Comparison of ENCODE assay signal across 24 cellular contexts in the genomic region with DNA sequence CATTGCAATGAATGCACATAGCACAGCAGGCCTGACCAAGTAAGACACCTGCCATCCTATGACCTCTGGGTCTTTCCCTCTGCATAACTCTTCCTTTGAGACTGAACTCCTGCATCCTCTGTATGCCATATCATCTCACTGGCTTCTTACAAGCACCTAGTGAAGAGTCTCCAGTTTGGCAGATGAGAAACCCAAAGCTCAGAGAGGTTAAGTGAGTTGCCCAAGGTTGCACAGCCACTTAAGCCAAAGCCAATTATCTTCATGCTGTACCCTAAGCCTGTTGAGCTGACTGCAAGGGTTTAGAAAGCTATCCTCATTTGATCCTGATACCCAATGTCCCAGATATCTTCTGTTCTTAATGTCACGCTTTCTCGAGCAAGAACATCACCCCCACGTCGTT. TPM values are rescaled to one million over a fixed set of nuclear protein-coding genes. Genes with fewer than 3 reads are reported as not detected.
DNase-seq lines count a peak whose midpoint lies in the region; ATAC-seq, FAIRE-seq and TF ChIP-seq lines count a peak whose summit lies in the region.
"Had no signal": no experiment of that assay in that cellular context is flagged by ENCODE, and none has a peak within 500 bp of the region (broad histone marks: within the 10 kb centered on the region; RNA-seq: fewer than 3 reads in every experiment).

No MANE protein-coding gene starts in this region.

- 98% methylated on average over 4 of the region's 4 CpGs for WGBS in HepG2 (ENCODE audit: low lambda C conversion rate)
- WGBS in right lobe of liver (ENCODE audit: insufficient coverage, low coverage, low lambda C conversion rate, missing lambda C conversion rate) = 82% methylated on average over 3 of the region's 4 CpGs

- H3K36me3 ChIP-seq in HepG2 (replicated peaks in 1 of 2; ENCODE audit: control insufficient read depth in 1 of 2, insufficient read depth in 2 of 2, low read length in 2 of 2) (peaks cover 24 to 70% of the 10 kb centered on the region in 2 experiments), right lobe of liver (peaks cover 0 to 62% (median 24%) of the 10 kb centered on the region in 4 donors)
- H3K36me3 ChIP-seq: BE2C, HAP-1 had no signal

- no TSS peak for BruUV-seq in HepG2 (replicated peaks; lab: Mats Ljungman, UMichigan)

- H3K27ac ChIP-seq in HepG2 (ENCODE audit: extremely low read length, insufficient read depth, low read length) = no peak overlapping the region
- no peak overlapping the region for H3K27ac ChIP-seq in right lobe of liver
- H3K27ac ChIP-seq: A549; BLaER1 treated with 17β-estradiol and CSF1 and Interleukin-3, amounts not matched to agents 10 nM and 100 nM had no signal

- CTCF ChIA-PET in HepG2 (lab: Yijun Ruan, JAX; ENCODE audit: low intra/inter-chr PET ratio, low total read pairs) = no interaction called here

- DNase-seq in HepG2 (ENCODE audit: low spot score) (no peak), right lobe of liver (no peak), urothelium cell line (ENCODE audit: low spot score) (no peak), T-helper 9 cell (no peak), T1000 (lab: John Stamatoyannopoulos, UW) (no peak)
- no peak for DNase-seq in central memory CD8-positive, alpha-beta T cell (ENCODE audit: low spot score in 2 of 2)
- DNase-seq: 8988T; ACHN; AML-193; BE2C; CD4-positive, alpha-beta T cell; CD8-positive, alpha-beta memory T cell; DMS 273 treated with DMSO at 0.1 percent for 48 hours; DMS79; EL; GDM1 had no signal

- in situ Hi-C loops in HepG2 (cut with HindIII; ENCODE audit: extremely low pct_ligation_motif_present, low pct_unique_long_range_greater_than_20kb) = no loop called here

- FAIRE-seq in HepG2 (lab: Jason Lieb, UNC) (no peak), urothelium cell line (lab: Jason Lieb, UNC) (peak; percentile 55)
- FAIRE-seq: A549, D721Med, GM12878, H54 had no signal

- peaks cover 6% of the 10 kb centered on the region for H3K36me3 Mint-ChIP-seq in central memory CD8-positive, alpha-beta T cell (ENCODE audit: insufficient read depth)

- peak overlapping the region; percentile 38 for H3K27ac Mint-ChIP-seq in central memory CD8-positive, alpha-beta T cell (ENCODE audit: low read depth)
- H3K27ac Mint-ChIP-seq: CD4-positive, alpha-beta T cell; GM23338 had no signal

- no peaks in the 10 kb centered on the region for H3K4me1 Mint-ChIP-seq in central memory CD8-positive, alpha-beta T cell
- H3K4me1 Mint-ChIP-seq: CD14-positive monocyte; CD8-positive, alpha-beta memory T cell had no signal

- no peaks in the 10 kb centered on the region for H3K27me3 ChIP-seq in HepG2 (ENCODE audit: control insufficient read depth in 1 of 2, insufficient read depth in 2 of 2, low read length in 2 of 2)
- no peaks in the 10 kb centered on the region for H3K27me3 ChIP-seq in right lobe of liver
- H3K27me3 ChIP-seq: BE2C; BLaER1 treated with 17β-estradiol and CSF1 and Interleukin-3, amounts not matched to agents 10 nM and 100 nM had no signal

- TF ChIP-seq POLR2A in HepG2 (IDR thresholded peaks at IDR 0.05; ENCODE audit: insufficient read depth in 1 of 2, low read depth in 2 of 2, low read length in 2 of 2) (no peak), right lobe of liver (IDR thresholded peaks at IDR 0.05) (no peak)

- H2AFZ ChIP-seq in HepG2 (ENCODE audit: low read length) = no peak overlapping the region
- H2AFZ ChIP-seq: GM23338 had no signal

- ATAC-seq in HepG2 = no peak
- ATAC-seq in right lobe of liver = no peak
- ATAC-seq in central memory CD8-positive, alpha-beta T cell (replicated peaks; ENCODE audit: extremely low read depth, poor library complexity, severe bottlenecking) = no peak
- ATAC-seq: A549, GM12878, GM23338 had no signal

- intact Hi-C loops in HepG2 (cut with micrococcal nuclease; ENCODE audit: unreplicated experiment) = no loop called here
- intact Hi-C loops in right lobe of liver (cut with DNase I) = no loop called here

- TF ChIP-seq CTCF in HepG2 (CRISPR knock-in tag; IDR thresholded peaks at IDR 0.05) (no peak), right lobe of liver (IDR thresholded peaks at IDR 0.05) (no peak)

- H3K9me3 Mint-ChIP-seq in central memory CD8-positive, alpha-beta T cell = no peaks in the 10 kb centered on the region
- H3K9me3 Mint-ChIP-seq: CD4-positive, alpha-beta T cell; CD8-positive, alpha-beta memory T cell; GM23338 had no signal

- H3K4me1 ChIP-seq in HepG2 (ENCODE audit: insufficient read depth, low read length) (no peaks in the 10 kb centered on the region), right lobe of liver (no peaks in the 10 kb centered on the region)
- H3K4me1 ChIP-seq: A549 had no signal

- H4K20me1 ChIP-seq in HepG2 (ENCODE audit: insufficient read depth, low read length) = no peaks in the 10 kb centered on the region
- H4K20me1 ChIP-seq: BLaER1 treated with 17β-estradiol and CSF1 and Interleukin-3, amounts not matched to agents 10 nM and 100 nM had no signal

- H3K9me3 ChIP-seq in HepG2 (ENCODE audit: low read length) = no peaks in the 10 kb centered on the region
- no peaks in the 10 kb centered on the region for H3K9me3 ChIP-seq in right lobe of liver
- H3K9me3 ChIP-seq: A549; BE2C; BLaER1 treated with 17β-estradiol and CSF1 and Interleukin-3, amounts not matched to agents 10 nM and 100 nM; HAP-1 had no signal

- H3K79me2 ChIP-seq in HepG2 (ENCODE audit: insufficient read depth, low read length) = no peaks in the 10 kb centered on the region

- no peak overlapping the region for H3K4me3 Mint-ChIP-seq in central memory CD8-positive, alpha-beta T cell
- H3K4me3 Mint-ChIP-seq: CD14-positive monocyte; CD4-positive, alpha-beta T cell; CD8-positive, alpha-beta memory T cell; GM23338 had no signal

- no peaks in the 10 kb centered on the region for H3K27me3 Mint-ChIP-seq in central memory CD8-positive, alpha-beta T cell
- H3K27me3 Mint-ChIP-seq: CD4-positive, alpha-beta T cell; CD8-positive, alpha-beta memory T cell had no signal

- no peak overlapping the region for H3K9ac ChIP-seq in HepG2 (ENCODE audit: insufficient read depth, low read depth, low read length)
- H3K9ac ChIP-seq: BLaER1 treated with 17β-estradiol and CSF1 and Interleukin-3, amounts not matched to agents 10 nM and 100 nM had no signal

- no peak for TF ChIP-seq EP300 in HepG2 (IDR thresholded peaks at IDR 0.05; ENCODE audit: low read depth in 2 of 2, low read length in 2 of 2)
- no peak for TF ChIP-seq EP300 in HepG2 (CRISPR knock-in tag; IDR thresholded peaks at IDR 0.05; ENCODE audit: borderline replicate concordance)

- H3K4me2 ChIP-seq in HepG2 (ENCODE audit: low read depth, low read length) = no peak overlapping the region
- H3K4me2 ChIP-seq: A549; BLaER1 treated with 17β-estradiol and CSF1 and Interleukin-3, amounts not matched to agents 10 nM and 100 nM; GM23338 had no signal

- no peak overlapping the region for H3K4me3 ChIP-seq in HepG2 (replicated peaks in 1 of 3; ENCODE audit: insufficient read depth in 1 of 3, low read depth in 2 of 3, low read length in 3 of 3)
- no peak overlapping the region for H3K4me3 ChIP-seq in right lobe of liver
- H3K4me3 ChIP-seq: A549; BLaER1 treated with 17β-estradiol and CSF1 and Interleukin-3, amounts not matched to agents 10 nM and 100 nM; GM12878; GM23338; HAP-1 had no signal

- no peak for TF ChIP-seq RAD21 in HepG2 (CRISPR knock-in tag; IDR thresholded peaks at IDR 0.05)

- POLR2A ChIA-PET in HepG2 (lab: Yijun Ruan, JAX) = no interaction called here

RNA-seq across cellular contexts. Expression of gene TMEM186, which starts 35.2 kb away (rescaled TPM):
- total RNA-seq in HepG2 (2016; rRNA removed; fragmentation: Illumina TruSeq; extraction: Trizol) (19.2 and 19.3 TPM in 2 replicates), right lobe of liver (1 to 10 TPM; 5.0 to 9.4 (median 6.9) TPM)
- total RNA-seq in HepG2 (2016; cell fraction: cytosol; rRNA removed; fragmentation: Illumina TruSeq; extraction: Trizol; ENCODE audit: low read depth) = 4.9 and 5.3 TPM in 2 replicates
- total RNA-seq in HepG2 (2016; cell fraction: insoluble cytoplasmic fraction; rRNA removed; fragmentation: Illumina TruSeq; extraction: Trizol) = 18.1 and 21.2 TPM in 2 replicates
- 9.4 TPM in 2 replicates for total RNA-seq in HepG2 (2016; cell fraction: membrane; rRNA removed; fragmentation: Illumina TruSeq; extraction: Trizol)
- 10.8 and 14.1 TPM in 2 replicates for total RNA-seq in HepG2 (2016; cell fraction: nucleus; rRNA removed; fragmentation: Illumina TruSeq; extraction: Trizol)
- polyA plus RNA-seq in HepG2 (2011; rRNA removed) = 16.2 and 16.6 TPM in 2 replicates
- 17.9 and 19.7 TPM in 2 replicates for polyA plus RNA-seq in HepG2 (2011; cell fraction: cytosol; rRNA removed)
- polyA plus RNA-seq in HepG2 (2011; cell fraction: nucleus; rRNA removed) = 7.4 and 11.7 TPM in 2 replicates
- 19.9 and 20.0 TPM in 2 replicates for polyA plus RNA-seq in HepG2 (2012)
- polyA plus RNA-seq in HepG2 (2016; cell fraction: cytosol; fragmentation: Illumina TruSeq; extraction: Trizol; ENCODE audit: low read depth) = 4.0 and 4.6 TPM in 2 replicates
- polyA plus RNA-seq in HepG2 (2016; cell fraction: insoluble cytoplasmic fraction; fragmentation: Illumina TruSeq; extraction: Trizol; ENCODE audit: low read depth) = 23.9 and 26.4 TPM in 2 replicates
- 8.6 and 8.7 TPM in 2 replicates for polyA plus RNA-seq in HepG2 (2016; cell fraction: membrane; fragmentation: Illumina TruSeq; extraction: Trizol; ENCODE audit: low read depth)
- 25.3 and 26.3 TPM in 2 replicates for polyA plus RNA-seq in HepG2 (2016; cell fraction: nucleus; fragmentation: Illumina TruSeq; extraction: Trizol; ENCODE audit: insufficient read depth, low read depth)
- 14.0 and 14.7 TPM in 2 replicates for polyA minus RNA-seq in HepG2 (2011; rRNA and poly(A)+ RNA removed; ENCODE audit: low replicate concordance)
- 4.7 and 5.1 TPM in 2 replicates for polyA minus RNA-seq in HepG2 (2011; cell fraction: cytosol; rRNA and poly(A)+ RNA removed)
- 5.2 and 6.5 TPM in 2 replicates for polyA minus RNA-seq in HepG2 (2011; cell fraction: nucleus; rRNA and poly(A)+ RNA removed)

RNA-seq across cellular contexts. Expression of gene PMM2, which starts 35.4 kb away (rescaled TPM):
- total RNA-seq in HepG2 (2016; rRNA removed; fragmentation: Illumina TruSeq; extraction: Trizol) (93.7 and 100 TPM in 2 replicates), right lobe of liver (10 to 100 TPM; 18.6 to 47.8 (median 39.0) TPM)
- 13.5 and 14.5 TPM in 2 replicates for total RNA-seq in HepG2 (2016; cell fraction: cytosol; rRNA removed; fragmentation: Illumina TruSeq; extraction: Trizol; ENCODE audit: low read depth)
- total RNA-seq in HepG2 (2016; cell fraction: insoluble cytoplasmic fraction; rRNA removed; fragmentation: Illumina TruSeq; extraction: Trizol) = 86.4 and 94.6 TPM in 2 replicates
- 34.1 and 38.1 TPM in 2 replicates for total RNA-seq in HepG2 (2016; cell fraction: membrane; rRNA removed; fragmentation: Illumina TruSeq; extraction: Trizol)
- 95.2 and 107 TPM in 2 replicates for total RNA-seq in HepG2 (2016; cell fraction: nucleus; rRNA removed; fragmentation: Illumina TruSeq; extraction: Trizol)
- polyA plus RNA-seq in HepG2 (2011; rRNA removed) = 50.5 and 52.2 TPM in 2 replicates
- 38.6 and 40.1 TPM in 2 replicates for polyA plus RNA-seq in HepG2 (2011; cell fraction: cytosol; rRNA removed)
- polyA plus RNA-seq in HepG2 (2011; cell fraction: nucleus; rRNA removed) = 58.3 and 59.2 TPM in 2 replicates
- 46.5 and 55.2 TPM in 2 replicates for polyA plus RNA-seq in HepG2 (2012)
- 9.4 and 10.2 TPM in 2 replicates for polyA plus RNA-seq in HepG2 (2016; cell fraction: cytosol; fragmentation: Illumina TruSeq; extraction: Trizol; ENCODE audit: low read depth)
- 85.4 and 97.6 TPM in 2 replicates for polyA plus RNA-seq in HepG2 (2016; cell fraction: insoluble cytoplasmic fraction; fragmentation: Illumina TruSeq; extraction: Trizol; ENCODE audit: low read depth)
- polyA plus RNA-seq in HepG2 (2016; cell fraction: membrane; fragmentation: Illumina TruSeq; extraction: Trizol; ENCODE audit: low read depth) = 26.6 and 29.3 TPM in 2 replicates
- polyA plus RNA-seq in HepG2 (2016; cell fraction: nucleus; fragmentation: Illumina TruSeq; extraction: Trizol; ENCODE audit: insufficient read depth, low read depth) = 91.3 and 91.5 TPM in 2 replicates
- polyA minus RNA-seq in HepG2 (2011; rRNA and poly(A)+ RNA removed; ENCODE audit: low replicate concordance) = 21.7 and 40.5 TPM in 2 replicates
- 18.1 and 22.2 TPM in 2 replicates for polyA minus RNA-seq in HepG2 (2011; cell fraction: cytosol; rRNA and poly(A)+ RNA removed)
- polyA minus RNA-seq in HepG2 (2011; cell fraction: nucleus; rRNA and poly(A)+ RNA removed) = 126 and 133 TPM in 2 replicates
